1 cellular context compared by ENCODE assay signal in genomic region chr2:236550701-236551465, GRCh38.
TF ChIP-seq lines count a peak whose summit lies in the region.

No MANE protein-coding gene starts in this region.

TF ChIP-seq in HepG2, 621 proteins besides CTCF, POLR2A, EP300 and RAD21 (continued from another document):
- TF ChIP-seq RERE (CRISPR knock-in tag; IDR thresholded peaks at IDR 0.05; ENCODE audit: low read depth) (no peak), ZSCAN12 (CRISPR knock-in tag; IDR thresholded peaks at IDR 0.05) (no peak), REL (CRISPR knock-in tag; conservative IDR thresholded peaks at IDR 0.05) (no peak), ELF3 (CRISPR knock-in tag; IDR thresholded peaks at IDR 0.05) (no peak), TBL1XR1 (IDR thresholded peaks at IDR 0.05; ENCODE audit: borderline replicate concordance, low read length, partially characterized antibody) (no peak), ZNF781 (CRISPR knock-in tag; IDR thresholded peaks at IDR 0.05; ENCODE audit: borderline replicate concordance, not compliant biosample characterization) (no peak), SALL1 (CRISPR knock-in tag; IDR thresholded peaks at IDR 0.05) (no peak), DMTF1 (CRISPR knock-in tag; IDR thresholded peaks at IDR 0.05) (no peak), THAP11 (CRISPR knock-in tag; IDR thresholded peaks at IDR 0.05) (no peak), PRPF4 (IDR thresholded peaks at IDR 0.05; ENCODE audit: low read depth, low read length, poor library complexity, severe bottlenecking) (no peak), ZFP1 (CRISPR knock-in tag; IDR thresholded peaks at IDR 0.05) (no peak)
